ENCODE assay signal across 16 cellular contexts in genomic region chr2:117931266-117931665, GRCh38.
DNase-seq lines count a peak whose midpoint lies in the region; ATAC-seq lines count a peak whose summit lies in the region.
"Had no signal": no experiment of that assay in that cellular context is flagged by ENCODE, and none has a peak within 500 bp of the region (broad histone marks: within the 10 kb centered on the region; RNA-seq: fewer than 3 reads in every experiment).

No MANE protein-coding gene starts in this region.

- no peak for ATAC-seq in activated naive CD8-positive, alpha-beta T cell treated with anti-CD3 and anti-CD28 coated beads, Interleukin-2, amount 50 U/mL, for 24 hours
- no peak for ATAC-seq in natural killer cell treated with Interleukin-12 subunit alpha and Interleukin-12 subunit beta and Interleukin-15 and Interleukin-18, amount 100 ng/mL, for 72 hours
- ATAC-seq: CD8-positive, alpha-beta T cell had no signal

- H3K4me3 Mint-ChIP-seq in activated naive CD8-positive, alpha-beta T cell = no peak overlapping the region
- no peak overlapping the region for H3K4me3 Mint-ChIP-seq in activated naive CD8-positive, alpha-beta T cell treated with anti-CD3 and anti-CD28 coated beads, Interleukin-2, amount 50 U/mL, for 24 hours
- H3K4me3 Mint-ChIP-seq in natural killer cell treated with Interleukin-12 subunit alpha and Interleukin-12 subunit beta and Interleukin-15 and Interleukin-18, amount 100 ng/mL, for 72 hours = peak overlapping the region; percentile 43
- H3K4me3 Mint-ChIP-seq: B cell; CD4-positive, CD25-positive, alpha-beta regulatory T cell; CD8-positive, alpha-beta T cell had no signal

- no peaks in the 10 kb centered on the region for H3K4me1 Mint-ChIP-seq in activated naive CD8-positive, alpha-beta T cell (ENCODE audit: low read depth)
- H3K4me1 Mint-ChIP-seq in activated naive CD8-positive, alpha-beta T cell treated with anti-CD3 and anti-CD28 coated beads, Interleukin-2, amount 50 U/mL, for 24 hours = peaks cover 2% of the 10 kb centered on the region
- H3K4me1 Mint-ChIP-seq in natural killer cell treated with Interleukin-12 subunit alpha and Interleukin-12 subunit beta and Interleukin-15 and Interleukin-18, amount 100 ng/mL, for 72 hours (ENCODE audit: low read depth in 2 of 2) = peaks cover 31 to 44% of the 10 kb centered on the region in 2 donors
- H3K4me1 Mint-ChIP-seq: B cell had no signal

- peak overlapping the region; percentile 22 for H3K27ac Mint-ChIP-seq in activated naive CD8-positive, alpha-beta T cell
- no peak overlapping the region for H3K27ac Mint-ChIP-seq in activated naive CD8-positive, alpha-beta T cell treated with anti-CD3 and anti-CD28 coated beads, Interleukin-2, amount 50 U/mL, for 24 hours
- H3K27ac Mint-ChIP-seq in natural killer cell treated with Interleukin-12 subunit alpha and Interleukin-12 subunit beta and Interleukin-15 and Interleukin-18, amount 100 ng/mL, for 72 hours = peak overlapping the region; percentile 38 to 64
- H3K27ac Mint-ChIP-seq: B cell; CD4-positive, CD25-positive, alpha-beta regulatory T cell; CD8-positive, alpha-beta T cell had no signal

- peaks cover 64% of the 10 kb centered on the region for H3K36me3 Mint-ChIP-seq in activated naive CD8-positive, alpha-beta T cell
- H3K36me3 Mint-ChIP-seq in activated naive CD8-positive, alpha-beta T cell treated with anti-CD3 and anti-CD28 coated beads, Interleukin-2, amount 50 U/mL, for 24 hours (ENCODE audit: low read depth) = peaks cover 90% of the 10 kb centered on the region
- H3K36me3 Mint-ChIP-seq in natural killer cell treated with Interleukin-12 subunit alpha and Interleukin-12 subunit beta and Interleukin-15 and Interleukin-18, amount 100 ng/mL, for 72 hours = peaks cover 59% of the 10 kb centered on the region

- no peaks in the 10 kb centered on the region for H3K27me3 Mint-ChIP-seq in activated naive CD8-positive, alpha-beta T cell
- H3K27me3 Mint-ChIP-seq in activated naive CD8-positive, alpha-beta T cell treated with anti-CD3 and anti-CD28 coated beads, Interleukin-2, amount 50 U/mL, for 24 hours = no peaks in the 10 kb centered on the region
- H3K27me3 Mint-ChIP-seq in natural killer cell treated with Interleukin-12 subunit alpha and Interleukin-12 subunit beta and Interleukin-15 and Interleukin-18, amount 100 ng/mL, for 72 hours = no peaks in the 10 kb centered on the region
- H3K27me3 Mint-ChIP-seq: B cell; CD4-positive, CD25-positive, alpha-beta regulatory T cell had no signal

- DNase-seq in activated naive CD8-positive, alpha-beta T cell treated with anti-CD3 and anti-CD28 coated beads, Interleukin-2, amount 50 U/mL, for 24 hours = no peak
- DNase-seq in islet precursor cell (peak; percentile 7), cortex of kidney (lab: John Stamatoyannopoulos, UW) (no peak), cerebellum (ENCODE audit: low spot score) (no peak)
- no peak for DNase-seq in natural killer cell treated with Interleukin-12 subunit alpha and Interleukin-12 subunit beta and Interleukin-15 and Interleukin-18, amount 100 ng/mL, for 72 hours (ENCODE audit: low spot score)
- DNase-seq: Caco-2; CD4-positive, CD25-positive, alpha-beta regulatory T cell; CD8-positive, alpha-beta T cell; DMS79; EL; GDM1; GOT3; H7; HCEC 1CT had no signal

- H3K9me3 Mint-ChIP-seq in activated naive CD8-positive, alpha-beta T cell (ENCODE audit: low read depth) = peaks cover 4% of the 10 kb centered on the region
- H3K9me3 Mint-ChIP-seq in activated naive CD8-positive, alpha-beta T cell treated with anti-CD3 and anti-CD28 coated beads, Interleukin-2, amount 50 U/mL, for 24 hours = peaks cover 5% of the 10 kb centered on the region
- H3K9me3 Mint-ChIP-seq in natural killer cell treated with Interleukin-12 subunit alpha and Interleukin-12 subunit beta and Interleukin-15 and Interleukin-18, amount 100 ng/mL, for 72 hours = no peaks in the 10 kb centered on the region
